1 cellular context compared by ENCODE assay signal in the genomic region with DNA sequence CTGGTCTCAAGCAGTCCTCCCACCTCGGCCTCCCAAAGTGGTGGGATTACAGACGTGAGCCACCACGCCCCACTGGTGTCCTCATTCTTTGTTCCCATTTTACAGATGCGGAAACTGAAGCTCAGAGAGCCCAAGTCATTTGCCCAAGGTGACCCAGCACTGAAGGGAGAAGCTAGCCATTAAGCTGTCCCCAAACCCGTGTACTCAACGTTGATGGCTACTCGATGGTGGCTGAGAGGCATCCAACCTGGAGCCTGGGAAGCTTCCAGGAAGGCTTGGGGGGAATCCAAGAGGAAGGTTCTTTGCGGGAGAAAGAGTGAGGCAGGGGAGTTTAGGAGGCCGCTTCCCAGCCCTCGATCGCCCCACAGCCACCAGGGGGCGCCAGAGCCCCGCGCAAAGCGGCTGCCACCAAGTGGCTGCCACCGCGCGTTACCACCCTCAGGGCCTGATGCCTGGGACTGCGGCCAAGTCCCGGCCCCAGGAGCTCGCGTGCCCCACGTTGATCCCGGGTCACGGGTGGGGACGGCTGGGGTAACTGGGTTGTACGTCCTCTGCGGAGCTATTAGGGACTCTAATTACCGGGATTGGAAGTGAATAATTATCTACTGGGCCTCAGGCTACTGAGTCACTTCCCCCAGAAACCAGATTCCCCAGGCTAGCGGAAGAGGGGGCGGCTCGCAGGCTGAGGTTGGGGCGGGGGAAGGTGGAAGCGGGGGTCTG.
A peak's percentile ranks its signal among the peaks of the same experiment; 100 is the strongest.
TF ChIP-seq lines count a peak whose summit lies in the region.

No MANE protein-coding gene starts in this region.

TF ChIP-seq in HEK293, 187 proteins besides CTCF, POLR2A, EP300 and RAD21 (continued from another document and continues in another):
- TF ChIP-seq ZNF654 (tag by site-specific recombination; IDR thresholded peaks at IDR 0.05; ENCODE audit: low read depth): peak; percentile 90
- no peak for TF ChIP-seq ZNF175 (tag by site-specific recombination; IDR thresholded peaks at IDR 0.05)
- TF ChIP-seq ZNF521 (tag by site-specific recombination; IDR thresholded peaks at IDR 0.05): no peak
- peak; percentile 42; the same call in 1 of the 2 replicates for TF ChIP-seq ZBTB17 (tag by site-specific recombination; IDR thresholded peaks at IDR 0.05)
- TF ChIP-seq ZFP37 (tag by site-specific recombination; IDR thresholded peaks at IDR 0.05): no peak
- no peak for TF ChIP-seq ZNF132 (tag by site-specific recombination; IDR thresholded peaks at IDR 0.05; ENCODE audit: borderline replicate concordance)
- no peak for TF ChIP-seq ZNF549 (tag by site-specific recombination; IDR thresholded peaks at IDR 0.05)
- TF ChIP-seq, protein P1, sequence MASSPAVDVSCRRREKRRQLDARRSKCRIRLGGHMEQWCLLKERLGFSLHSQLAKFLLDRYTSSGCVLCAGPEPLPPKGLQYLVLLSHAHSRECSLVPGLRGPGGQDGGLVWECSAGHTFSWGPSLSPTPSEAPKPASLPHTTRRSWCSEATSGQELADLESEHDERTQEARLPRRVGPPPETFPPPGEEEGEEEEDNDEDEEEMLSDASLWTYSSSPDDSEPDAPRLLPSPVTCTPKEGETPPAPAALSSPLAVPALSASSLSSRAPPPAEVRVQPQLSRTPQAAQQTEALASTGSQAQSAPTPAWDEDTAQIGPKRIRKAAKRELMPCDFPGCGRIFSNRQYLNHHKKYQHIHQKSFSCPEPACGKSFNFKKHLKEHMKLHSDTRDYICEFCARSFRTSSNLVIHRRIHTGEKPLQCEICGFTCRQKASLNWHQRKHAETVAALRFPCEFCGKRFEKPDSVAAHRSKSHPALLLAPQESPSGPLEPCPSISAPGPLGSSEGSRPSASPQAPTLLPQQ (tag by site-specific recombination; IDR thresholded peaks at IDR 0.05): peak; percentile 48; the same call in 1 of the 2 replicates
- TF ChIP-seq, protein P2, sequence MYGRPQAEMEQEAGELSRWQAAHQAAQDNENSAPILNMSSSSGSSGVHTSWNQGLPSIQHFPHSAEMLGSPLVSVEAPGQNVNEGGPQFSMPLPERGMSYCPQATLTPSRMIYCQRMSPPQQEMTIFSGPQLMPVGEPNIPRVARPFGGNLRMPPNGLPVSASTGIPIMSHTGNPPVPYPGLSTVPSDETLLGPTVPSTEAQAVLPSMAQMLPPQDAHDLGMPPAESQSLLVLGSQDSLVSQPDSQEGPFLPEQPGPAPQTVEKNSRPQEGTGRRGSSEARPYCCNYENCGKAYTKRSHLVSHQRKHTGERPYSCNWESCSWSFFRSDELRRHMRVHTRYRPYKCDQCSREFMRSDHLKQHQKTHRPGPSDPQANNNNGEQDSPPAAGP (tag by site-specific recombination; IDR thresholded peaks at IDR 0.05): peak; percentile 81
- peak; percentile 82 for TF ChIP-seq OSR2 (tag by site-specific recombination; IDR thresholded peaks at IDR 0.05)
- peak; percentile 79; the same call in 1 of the 2 replicates for TF ChIP-seq ZNF501 (tag by site-specific recombination; IDR thresholded peaks at IDR 0.05)
- TF ChIP-seq ZIC2 (tag by site-specific recombination; IDR thresholded peaks at IDR 0.05): no peak
- TF ChIP-seq SETDB1 (IDR thresholded peaks at IDR 0.05; ENCODE audit: insufficient read length, low read length): no peak
- 0 out of 2 replicates have a peak, but pooled peaks have one; percentile 36 for TF ChIP-seq MZF1 (tag by site-specific recombination; IDR thresholded peaks at IDR 0.05; ENCODE audit: borderline replicate concordance)
- TF ChIP-seq ZFP3 (tag by site-specific recombination; IDR thresholded peaks at IDR 0.05; ENCODE audit: low read depth): no peak
- no peak for TF ChIP-seq ZNF350 (tag by site-specific recombination; IDR thresholded peaks at IDR 0.05)
- peak; percentile 99 for TF ChIP-seq ZNF768 (tag by site-specific recombination; IDR thresholded peaks at IDR 0.05)
- TF ChIP-seq, protein P3, sequence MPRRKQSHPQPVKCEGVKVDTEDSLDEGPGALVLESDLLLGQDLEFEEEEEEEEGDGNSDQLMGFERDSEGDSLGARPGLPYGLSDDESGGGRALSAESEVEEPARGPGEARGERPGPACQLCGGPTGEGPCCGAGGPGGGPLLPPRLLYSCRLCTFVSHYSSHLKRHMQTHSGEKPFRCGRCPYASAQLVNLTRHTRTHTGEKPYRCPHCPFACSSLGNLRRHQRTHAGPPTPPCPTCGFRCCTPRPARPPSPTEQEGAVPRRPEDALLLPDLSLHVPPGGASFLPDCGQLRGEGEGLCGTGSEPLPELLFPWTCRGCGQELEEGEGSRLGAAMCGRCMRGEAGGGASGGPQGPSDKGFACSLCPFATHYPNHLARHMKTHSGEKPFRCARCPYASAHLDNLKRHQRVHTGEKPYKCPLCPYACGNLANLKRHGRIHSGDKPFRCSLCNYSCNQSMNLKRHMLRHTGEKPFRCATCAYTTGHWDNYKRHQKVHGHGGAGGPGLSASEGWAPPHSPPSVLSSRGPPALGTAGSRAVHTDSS (tag by site-specific recombination; IDR thresholded peaks at IDR 0.05): no peak
- TF ChIP-seq ZNF292 (tag by site-specific recombination; IDR thresholded peaks at IDR 0.05; ENCODE audit: borderline replicate concordance, low read depth): no peak
- TF ChIP-seq ZEB2 (tag by site-specific recombination; IDR thresholded peaks at IDR 0.05): peak; percentile 93
- TF ChIP-seq ZNF223 (tag by site-specific recombination; IDR thresholded peaks at IDR 0.05): no peak
- TF ChIP-seq ZNF140 (tag by site-specific recombination; IDR thresholded peaks at IDR 0.05): no peak
- TF ChIP-seq KLF9 (tag by site-specific recombination; IDR thresholded peaks at IDR 0.05; ENCODE audit: low read depth): no peak
- TF ChIP-seq ZNF114 (tag by site-specific recombination; IDR thresholded peaks at IDR 0.05): no peak
- peak; percentile 64 for TF ChIP-seq FEZF1 (tag by site-specific recombination; IDR thresholded peaks at IDR 0.05)
- TF ChIP-seq SCRT2 (tag by site-specific recombination; IDR thresholded peaks at IDR 0.05): no peak
- TF ChIP-seq SP2 (tag by site-specific recombination; IDR thresholded peaks at IDR 0.05): 0 out of 2 replicates have a peak, but pooled peaks have one; percentile 25
- TF ChIP-seq SCRT1 (tag by site-specific recombination; IDR thresholded peaks at IDR 0.05; ENCODE audit: borderline replicate concordance): no peak
- TF ChIP-seq, protein P4, sequence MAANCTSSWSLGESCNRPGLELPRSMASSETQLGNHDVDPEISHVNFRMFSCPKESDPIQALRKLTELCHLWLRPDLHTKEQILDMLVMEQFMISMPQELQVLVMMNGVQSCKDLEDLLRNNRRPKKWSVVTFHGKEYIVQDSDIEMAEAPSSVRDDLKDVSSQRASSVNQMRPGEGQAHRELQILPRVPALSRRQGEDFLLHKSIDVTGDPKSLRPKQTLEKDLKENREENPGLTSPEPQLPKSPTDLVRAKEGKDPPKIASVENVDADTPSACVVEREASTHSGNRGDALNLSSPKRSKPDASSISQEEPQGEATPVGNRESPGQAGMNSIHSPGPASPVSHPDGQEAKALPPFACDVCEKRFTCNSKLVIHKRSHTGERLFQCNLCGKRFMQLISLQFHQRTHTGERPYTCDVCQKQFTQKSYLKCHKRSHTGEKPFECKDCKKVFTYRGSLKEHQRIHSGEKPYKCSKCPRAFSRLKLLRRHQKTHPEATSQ (tag by site-specific recombination; IDR thresholded peaks at IDR 0.05): no peak
- TF ChIP-seq YY2 (tag by site-specific recombination; IDR thresholded peaks at IDR 0.05): no peak
- no peak for TF ChIP-seq ZNF433 (tag by site-specific recombination; IDR thresholded peaks at IDR 0.05; ENCODE audit: low read depth)
- TF ChIP-seq, protein P5, sequence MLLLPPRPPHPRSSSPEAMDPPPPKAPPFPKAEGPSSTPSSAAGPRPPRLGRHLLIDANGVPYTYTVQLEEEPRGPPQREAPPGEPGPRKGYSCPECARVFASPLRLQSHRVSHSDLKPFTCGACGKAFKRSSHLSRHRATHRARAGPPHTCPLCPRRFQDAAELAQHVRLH (tag by site-specific recombination; IDR thresholded peaks at IDR 0.05): peak; percentile 58
- no peak for TF ChIP-seq ZNF792 (tag by site-specific recombination; IDR thresholded peaks at IDR 0.05)
- peak; percentile 86 for TF ChIP-seq ZNF2 (tag by site-specific recombination; IDR thresholded peaks at IDR 0.05)
- TF ChIP-seq ZNF837 (tag by site-specific recombination; IDR thresholded peaks at IDR 0.05): no peak
- TF ChIP-seq BCL11A (tag by site-specific recombination; IDR thresholded peaks at IDR 0.05; ENCODE audit: low read depth): peak; percentile 33; the same call in 1 of the 2 replicates
- TF ChIP-seq ZNF544 (tag by site-specific recombination; IDR thresholded peaks at IDR 0.05): no peak
- TF ChIP-seq EGR2 (tag by site-specific recombination; IDR thresholded peaks at IDR 0.05; ENCODE audit: low read depth): peak; percentile 56; the same call in 1 of the 2 replicates
- TF ChIP-seq ZNF677 (tag by site-specific recombination; IDR thresholded peaks at IDR 0.05): no peak
- TF ChIP-seq ZNF335 (tag by site-specific recombination; conservative IDR thresholded peaks at IDR 0.05): 0 out of 2 replicates have a peak, but pooled peaks have one; percentile 25
- TF ChIP-seq RBAK (tag by site-specific recombination; IDR thresholded peaks at IDR 0.05): no peak
- no peak for TF ChIP-seq ZNF423 (tag by site-specific recombination; IDR thresholded peaks at IDR 0.05)
- 0 out of 2 replicates have a peak, but pooled peaks have one; percentile 20 for TF ChIP-seq WT1 (tag by site-specific recombination; IDR thresholded peaks at IDR 0.05)
- TF ChIP-seq, protein P6, sequence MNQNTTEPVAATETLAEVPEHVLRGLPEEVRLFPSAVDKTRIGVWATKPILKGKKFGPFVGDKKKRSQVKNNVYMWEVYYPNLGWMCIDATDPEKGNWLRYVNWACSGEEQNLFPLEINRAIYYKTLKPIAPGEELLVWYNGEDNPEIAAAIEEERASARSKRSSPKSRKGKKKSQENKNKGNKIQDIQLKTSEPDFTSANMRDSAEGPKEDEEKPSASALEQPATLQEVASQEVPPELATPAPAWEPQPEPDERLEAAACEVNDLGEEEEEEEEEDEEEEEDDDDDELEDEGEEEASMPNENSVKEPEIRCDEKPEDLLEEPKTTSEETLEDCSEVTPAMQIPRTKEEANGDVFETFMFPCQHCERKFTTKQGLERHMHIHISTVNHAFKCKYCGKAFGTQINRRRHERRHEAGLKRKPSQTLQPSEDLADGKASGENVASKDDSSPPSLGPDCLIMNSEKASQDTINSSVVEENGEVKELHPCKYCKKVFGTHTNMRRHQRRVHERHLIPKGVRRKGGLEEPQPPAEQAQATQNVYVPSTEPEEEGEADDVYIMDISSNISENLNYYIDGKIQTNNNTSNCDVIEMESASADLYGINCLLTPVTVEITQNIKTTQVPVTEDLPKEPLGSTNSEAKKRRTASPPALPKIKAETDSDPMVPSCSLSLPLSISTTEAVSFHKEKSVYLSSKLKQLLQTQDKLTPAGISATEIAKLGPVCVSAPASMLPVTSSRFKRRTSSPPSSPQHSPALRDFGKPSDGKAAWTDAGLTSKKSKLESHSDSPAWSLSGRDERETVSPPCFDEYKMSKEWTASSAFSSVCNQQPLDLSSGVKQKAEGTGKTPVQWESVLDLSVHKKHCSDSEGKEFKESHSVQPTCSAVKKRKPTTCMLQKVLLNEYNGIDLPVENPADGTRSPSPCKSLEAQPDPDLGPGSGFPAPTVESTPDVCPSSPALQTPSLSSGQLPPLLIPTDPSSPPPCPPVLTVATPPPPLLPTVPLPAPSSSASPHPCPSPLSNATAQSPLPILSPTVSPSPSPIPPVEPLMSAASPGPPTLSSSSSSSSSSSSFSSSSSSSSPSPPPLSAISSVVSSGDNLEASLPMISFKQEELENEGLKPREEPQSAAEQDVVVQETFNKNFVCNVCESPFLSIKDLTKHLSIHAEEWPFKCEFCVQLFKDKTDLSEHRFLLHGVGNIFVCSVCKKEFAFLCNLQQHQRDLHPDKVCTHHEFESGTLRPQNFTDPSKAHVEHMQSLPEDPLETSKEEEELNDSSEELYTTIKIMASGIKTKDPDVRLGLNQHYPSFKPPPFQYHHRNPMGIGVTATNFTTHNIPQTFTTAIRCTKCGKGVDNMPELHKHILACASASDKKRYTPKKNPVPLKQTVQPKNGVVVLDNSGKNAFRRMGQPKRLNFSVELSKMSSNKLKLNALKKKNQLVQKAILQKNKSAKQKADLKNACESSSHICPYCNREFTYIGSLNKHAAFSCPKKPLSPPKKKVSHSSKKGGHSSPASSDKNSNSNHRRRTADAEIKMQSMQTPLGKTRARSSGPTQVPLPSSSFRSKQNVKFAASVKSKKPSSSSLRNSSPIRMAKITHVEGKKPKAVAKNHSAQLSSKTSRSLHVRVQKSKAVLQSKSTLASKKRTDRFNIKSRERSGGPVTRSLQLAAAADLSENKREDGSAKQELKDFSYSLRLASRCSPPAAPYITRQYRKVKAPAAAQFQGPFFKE (tag by site-specific recombination; IDR thresholded peaks at IDR 0.05; ENCODE audit: borderline replicate concordance): no peak
- no peak for TF ChIP-seq ZNF221 (tag by site-specific recombination; IDR thresholded peaks at IDR 0.05; ENCODE audit: borderline replicate concordance)
- TF ChIP-seq KLF8 (tag by site-specific recombination; IDR thresholded peaks at IDR 0.05): no peak; the same call in 1 of the 2 replicates
- TF ChIP-seq ZNF133 (tag by site-specific recombination; IDR thresholded peaks at IDR 0.05): no peak
- no peak for TF ChIP-seq GFI1B (tag by site-specific recombination; IDR thresholded peaks at IDR 0.05)
- no peak for TF ChIP-seq TCF7L2 (IDR thresholded peaks at IDR 0.05; ENCODE audit: borderline replicate concordance, low read depth, low read length)
- TF ChIP-seq ZSCAN30 (tag by site-specific recombination; IDR thresholded peaks at IDR 0.05): peak; percentile 97
- 0 out of 2 replicates have a peak, but pooled peaks have one; percentile 44 for TF ChIP-seq ZNF610 (tag by site-specific recombination; IDR thresholded peaks at IDR 0.05; ENCODE audit: borderline replicate concordance)
- TF ChIP-seq ZNF785 (tag by site-specific recombination; IDR thresholded peaks at IDR 0.05): peak; percentile 97
- no peak for TF ChIP-seq ZNF571 (tag by site-specific recombination; IDR thresholded peaks at IDR 0.05)
- no peak for TF ChIP-seq ZNF548 (tag by site-specific recombination; IDR thresholded peaks at IDR 0.05)
- TF ChIP-seq HOXC10 (CRISPR knock-in tag; IDR thresholded peaks at IDR 0.05): no peak
- TF ChIP-seq, protein P7, sequence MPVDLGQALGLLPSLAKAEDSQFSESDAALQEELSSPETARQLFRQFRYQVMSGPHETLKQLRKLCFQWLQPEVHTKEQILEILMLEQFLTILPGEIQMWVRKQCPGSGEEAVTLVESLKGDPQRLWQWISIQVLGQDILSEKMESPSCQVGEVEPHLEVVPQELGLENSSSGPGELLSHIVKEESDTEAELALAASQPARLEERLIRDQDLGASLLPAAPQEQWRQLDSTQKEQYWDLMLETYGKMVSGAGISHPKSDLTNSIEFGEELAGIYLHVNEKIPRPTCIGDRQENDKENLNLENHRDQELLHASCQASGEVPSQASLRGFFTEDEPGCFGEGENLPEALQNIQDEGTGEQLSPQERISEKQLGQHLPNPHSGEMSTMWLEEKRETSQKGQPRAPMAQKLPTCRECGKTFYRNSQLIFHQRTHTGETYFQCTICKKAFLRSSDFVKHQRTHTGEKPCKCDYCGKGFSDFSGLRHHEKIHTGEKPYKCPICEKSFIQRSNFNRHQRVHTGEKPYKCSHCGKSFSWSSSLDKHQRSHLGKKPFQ (tag by site-specific recombination; IDR thresholded peaks at IDR 0.05): no peak
- TF ChIP-seq ZNF658 (tag by site-specific recombination; IDR thresholded peaks at IDR 0.05): no peak
